In genomic region chr21:44551290-44552015, GRCh38 we compare ENCODE assay signal across 1 cellular context.
TF ChIP-seq lines count a peak whose summit lies in the region.

A gene with protein sequence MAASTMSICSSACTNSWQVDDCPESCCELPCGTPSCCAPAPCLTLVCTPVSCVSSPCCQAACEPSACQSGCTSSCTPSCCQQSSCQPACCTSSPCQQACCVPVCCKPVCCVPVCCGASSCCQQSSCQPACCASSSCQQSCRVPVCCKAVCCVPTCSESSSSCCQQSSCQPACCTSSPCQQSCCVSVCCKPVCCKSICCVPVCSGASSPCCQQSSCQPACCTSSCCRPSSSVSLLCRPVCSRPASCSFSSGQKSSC (minus strand): TSS chr21:44551505. CDS start chr21:44551458, 47 bp downstream.

TF ChIP-seq in SK-N-SH, 30 proteins besides CTCF, POLR2A, EP300 and RAD21 (continued from another document):
- TF ChIP-seq FOXM1 (IDR thresholded peaks at IDR 0.05; ENCODE audit: low read depth) (no peak), USF1 (IDR thresholded peaks at IDR 0.05; ENCODE audit: borderline replicate concordance, low read depth) (no peak), EZH2phosphoT487 (IDR thresholded peaks at IDR 0.05; ENCODE audit: borderline replicate concordance, low read depth) (no peak), CHD2 (IDR thresholded peaks at IDR 0.05; ENCODE audit: low read length, partially characterized antibody) (no peak), MEF2A (IDR thresholded peaks at IDR 0.05; ENCODE audit: borderline replicate concordance, low read depth) (no peak), SMC3 (IDR thresholded peaks at IDR 0.05; ENCODE audit: low read depth, low read length) (no peak), GABPA (IDR thresholded peaks at IDR 0.05; ENCODE audit: low read depth) (no peak), TEAD4 (IDR thresholded peaks at IDR 0.05; ENCODE audit: borderline replicate concordance, insufficient read depth) (no peak)
- TF ChIP-seq, protein P1, sequence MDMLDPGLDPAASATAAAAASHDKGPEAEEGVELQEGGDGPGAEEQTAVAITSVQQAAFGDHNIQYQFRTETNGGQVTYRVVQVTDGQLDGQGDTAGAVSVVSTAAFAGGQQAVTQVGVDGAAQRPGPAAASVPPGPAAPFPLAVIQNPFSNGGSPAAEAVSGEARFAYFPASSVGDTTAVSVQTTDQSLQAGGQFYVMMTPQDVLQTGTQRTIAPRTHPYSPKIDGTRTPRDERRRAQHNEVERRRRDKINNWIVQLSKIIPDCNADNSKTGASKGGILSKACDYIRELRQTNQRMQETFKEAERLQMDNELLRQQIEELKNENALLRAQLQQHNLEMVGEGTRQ (IDR thresholded peaks at IDR 0.05; ENCODE audit: borderline replicate concordance, low read depth, low read length): no peak
